In the genomic region with DNA sequence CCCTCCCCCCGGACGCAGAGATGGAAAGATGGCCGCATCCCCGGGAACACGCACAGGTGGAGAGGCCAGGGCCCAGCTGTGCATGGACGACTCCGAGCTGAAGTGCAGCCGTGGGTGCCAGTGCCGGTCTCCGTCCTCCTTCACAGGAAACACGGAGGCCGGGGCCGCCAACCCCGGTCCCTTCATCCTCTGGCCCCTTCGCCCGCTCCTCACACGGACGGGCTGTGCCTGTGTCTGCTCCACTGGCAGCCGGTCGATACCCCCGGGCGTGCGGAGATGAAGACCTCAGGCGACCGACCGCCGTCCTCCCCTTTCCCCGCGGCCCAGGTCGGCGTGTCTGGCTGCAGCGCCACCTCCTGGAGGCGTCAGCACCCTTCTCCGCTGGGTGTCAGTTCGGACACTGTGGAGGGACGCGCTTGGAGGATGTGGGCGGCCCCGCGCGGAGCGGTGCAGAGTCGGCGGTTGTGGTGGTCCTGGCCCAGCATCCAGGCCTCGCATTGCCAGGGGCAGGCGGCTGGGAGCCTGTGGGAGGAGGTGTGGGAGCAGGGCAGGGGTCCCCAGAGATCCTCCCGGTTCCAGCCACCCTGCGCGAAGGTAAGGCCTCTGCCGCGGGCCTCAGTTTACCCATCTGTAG, we compare ENCODE assay signal across 1 cellular context.
TF ChIP-seq lines count a peak whose summit lies in the region.

No MANE protein-coding gene starts in this region.

TF ChIP-seq in HEK293, 187 proteins besides CTCF, POLR2A, EP300 and RAD21 (continued from another document and continues in another):
- TF ChIP-seq, protein P1, sequence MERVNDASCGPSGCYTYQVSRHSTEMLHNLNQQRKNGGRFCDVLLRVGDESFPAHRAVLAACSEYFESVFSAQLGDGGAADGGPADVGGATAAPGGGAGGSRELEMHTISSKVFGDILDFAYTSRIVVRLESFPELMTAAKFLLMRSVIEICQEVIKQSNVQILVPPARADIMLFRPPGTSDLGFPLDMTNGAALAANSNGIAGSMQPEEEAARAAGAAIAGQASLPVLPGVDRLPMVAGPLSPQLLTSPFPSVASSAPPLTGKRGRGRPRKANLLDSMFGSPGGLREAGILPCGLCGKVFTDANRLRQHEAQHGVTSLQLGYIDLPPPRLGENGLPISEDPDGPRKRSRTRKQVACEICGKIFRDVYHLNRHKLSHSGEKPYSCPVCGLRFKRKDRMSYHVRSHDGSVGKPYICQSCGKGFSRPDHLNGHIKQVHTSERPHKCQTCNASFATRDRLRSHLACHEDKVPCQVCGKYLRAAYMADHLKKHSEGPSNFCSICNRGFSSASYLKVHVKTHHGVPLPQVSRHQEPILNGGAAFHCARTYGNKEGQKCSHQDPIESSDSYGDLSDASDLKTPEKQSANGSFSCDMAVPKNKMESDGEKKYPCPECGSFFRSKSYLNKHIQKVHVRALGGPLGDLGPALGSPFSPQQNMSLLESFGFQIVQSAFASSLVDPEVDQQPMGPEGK (tag by site-specific recombination; IDR thresholded peaks at IDR 0.05) = peak; percentile 92; the same call in 1 of the 2 replicates
- TF ChIP-seq ZEB2 (tag by site-specific recombination; IDR thresholded peaks at IDR 0.05) (peak; percentile 95), ZNF138 (tag by site-specific recombination; IDR thresholded peaks at IDR 0.05; ENCODE audit: borderline replicate concordance) (no peak), ZNF843 (tag by site-specific recombination; IDR thresholded peaks at IDR 0.05) (no peak; the same call in 1 of the 2 replicates), ZNF596 (tag by site-specific recombination; IDR thresholded peaks at IDR 0.05) (no peak), ZFP37 (tag by site-specific recombination; IDR thresholded peaks at IDR 0.05) (0 out of 2 replicates have a peak, but pooled peaks have one; percentile 78), ZNF335 (tag by site-specific recombination; conservative IDR thresholded peaks at IDR 0.05) (peak; percentile 92), ZNF621 (tag by site-specific recombination; IDR thresholded peaks at IDR 0.05) (no peak), ZNF664 (tag by site-specific recombination; IDR thresholded peaks at IDR 0.05) (no peak), YY1 (tag by site-specific recombination; IDR thresholded peaks at IDR 0.05) (peak; percentile 79; the same call in 1 of the 2 replicates), ZNF302 (tag by site-specific recombination; IDR thresholded peaks at IDR 0.05; ENCODE audit: low read depth) (no peak), BCL11A (tag by site-specific recombination; IDR thresholded peaks at IDR 0.05; ENCODE audit: low read depth) (peak; percentile 57; the same call in 1 of the 2 replicates), ZNF521 (tag by site-specific recombination; IDR thresholded peaks at IDR 0.05) (no peak), ZNF274 (IDR thresholded peaks at IDR 0.05; ENCODE audit: low read length) (no peak), ZNF274 (tag by site-specific recombination; IDR thresholded peaks at IDR 0.05; ENCODE audit: borderline replicate concordance) (no peak), KLF8 (tag by site-specific recombination; IDR thresholded peaks at IDR 0.05) (peak; percentile 36; the same call in 1 of the 2 replicates), SP7 (tag by site-specific recombination; IDR thresholded peaks at IDR 0.05) (peak; percentile 81), SALL2 (tag by site-specific recombination; IDR thresholded peaks at IDR 0.05; ENCODE audit: borderline replicate concordance) (no peak), MZF1 (tag by site-specific recombination; IDR thresholded peaks at IDR 0.05; ENCODE audit: borderline replicate concordance) (0 out of 2 replicates have a peak, but pooled peaks have one; percentile 52), ZNF558 (tag by site-specific recombination; IDR thresholded peaks at IDR 0.05) (no peak), KLF9 (tag by site-specific recombination; IDR thresholded peaks at IDR 0.05; ENCODE audit: low read depth) (peak; percentile 63), ZNF623 (tag by site-specific recombination; IDR thresholded peaks at IDR 0.05) (no peak), ZNF610 (tag by site-specific recombination; IDR thresholded peaks at IDR 0.05; ENCODE audit: borderline replicate concordance) (peak; percentile 54; the same call in 1 of the 2 replicates), OVOL3 (tag by site-specific recombination; IDR thresholded peaks at IDR 0.05) (no peak), ZNF19 (tag by site-specific recombination; IDR thresholded peaks at IDR 0.05; ENCODE audit: low read depth) (no peak), ZNF155 (tag by site-specific recombination; IDR thresholded peaks at IDR 0.05) (no peak), EGR2 (tag by site-specific recombination; IDR thresholded peaks at IDR 0.05; ENCODE audit: low read depth) (peak; percentile 75)
- TF ChIP-seq, protein P2, sequence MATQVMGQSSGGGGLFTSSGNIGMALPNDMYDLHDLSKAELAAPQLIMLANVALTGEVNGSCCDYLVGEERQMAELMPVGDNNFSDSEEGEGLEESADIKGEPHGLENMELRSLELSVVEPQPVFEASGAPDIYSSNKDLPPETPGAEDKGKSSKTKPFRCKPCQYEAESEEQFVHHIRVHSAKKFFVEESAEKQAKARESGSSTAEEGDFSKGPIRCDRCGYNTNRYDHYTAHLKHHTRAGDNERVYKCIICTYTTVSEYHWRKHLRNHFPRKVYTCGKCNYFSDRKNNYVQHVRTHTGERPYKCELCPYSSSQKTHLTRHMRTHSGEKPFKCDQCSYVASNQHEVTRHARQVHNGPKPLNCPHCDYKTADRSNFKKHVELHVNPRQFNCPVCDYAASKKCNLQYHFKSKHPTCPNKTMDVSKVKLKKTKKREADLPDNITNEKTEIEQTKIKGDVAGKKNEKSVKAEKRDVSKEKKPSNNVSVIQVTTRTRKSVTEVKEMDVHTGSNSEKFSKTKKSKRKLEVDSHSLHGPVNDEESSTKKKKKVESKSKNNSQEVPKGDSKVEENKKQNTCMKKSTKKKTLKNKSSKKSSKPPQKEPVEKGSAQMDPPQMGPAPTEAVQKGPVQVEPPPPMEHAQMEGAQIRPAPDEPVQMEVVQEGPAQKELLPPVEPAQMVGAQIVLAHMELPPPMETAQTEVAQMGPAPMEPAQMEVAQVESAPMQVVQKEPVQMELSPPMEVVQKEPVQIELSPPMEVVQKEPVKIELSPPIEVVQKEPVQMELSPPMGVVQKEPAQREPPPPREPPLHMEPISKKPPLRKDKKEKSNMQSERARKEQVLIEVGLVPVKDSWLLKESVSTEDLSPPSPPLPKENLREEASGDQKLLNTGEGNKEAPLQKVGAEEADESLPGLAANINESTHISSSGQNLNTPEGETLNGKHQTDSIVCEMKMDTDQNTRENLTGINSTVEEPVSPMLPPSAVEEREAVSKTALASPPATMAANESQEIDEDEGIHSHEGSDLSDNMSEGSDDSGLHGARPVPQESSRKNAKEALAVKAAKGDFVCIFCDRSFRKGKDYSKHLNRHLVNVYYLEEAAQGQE (tag by site-specific recombination; IDR thresholded peaks at IDR 0.05) = peak; percentile 52
- TF ChIP-seq, protein P3, sequence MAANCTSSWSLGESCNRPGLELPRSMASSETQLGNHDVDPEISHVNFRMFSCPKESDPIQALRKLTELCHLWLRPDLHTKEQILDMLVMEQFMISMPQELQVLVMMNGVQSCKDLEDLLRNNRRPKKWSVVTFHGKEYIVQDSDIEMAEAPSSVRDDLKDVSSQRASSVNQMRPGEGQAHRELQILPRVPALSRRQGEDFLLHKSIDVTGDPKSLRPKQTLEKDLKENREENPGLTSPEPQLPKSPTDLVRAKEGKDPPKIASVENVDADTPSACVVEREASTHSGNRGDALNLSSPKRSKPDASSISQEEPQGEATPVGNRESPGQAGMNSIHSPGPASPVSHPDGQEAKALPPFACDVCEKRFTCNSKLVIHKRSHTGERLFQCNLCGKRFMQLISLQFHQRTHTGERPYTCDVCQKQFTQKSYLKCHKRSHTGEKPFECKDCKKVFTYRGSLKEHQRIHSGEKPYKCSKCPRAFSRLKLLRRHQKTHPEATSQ (tag by site-specific recombination; IDR thresholded peaks at IDR 0.05) = 0 out of 2 replicates have a peak, but pooled peaks have one; percentile 35
- TF ChIP-seq, protein P4, sequence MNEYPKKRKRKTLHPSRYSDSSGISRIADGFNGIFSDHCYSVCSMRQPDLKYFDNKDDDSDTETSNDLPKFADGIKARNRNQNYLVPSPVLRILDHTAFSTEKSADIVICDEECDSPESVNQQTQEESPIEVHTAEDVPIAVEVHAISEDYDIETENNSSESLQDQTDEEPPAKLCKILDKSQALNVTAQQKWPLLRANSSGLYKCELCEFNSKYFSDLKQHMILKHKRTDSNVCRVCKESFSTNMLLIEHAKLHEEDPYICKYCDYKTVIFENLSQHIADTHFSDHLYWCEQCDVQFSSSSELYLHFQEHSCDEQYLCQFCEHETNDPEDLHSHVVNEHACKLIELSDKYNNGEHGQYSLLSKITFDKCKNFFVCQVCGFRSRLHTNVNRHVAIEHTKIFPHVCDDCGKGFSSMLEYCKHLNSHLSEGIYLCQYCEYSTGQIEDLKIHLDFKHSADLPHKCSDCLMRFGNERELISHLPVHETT (tag by site-specific recombination; IDR thresholded peaks at IDR 0.05) = peak; percentile 76
- TF ChIP-seq, protein P5, sequence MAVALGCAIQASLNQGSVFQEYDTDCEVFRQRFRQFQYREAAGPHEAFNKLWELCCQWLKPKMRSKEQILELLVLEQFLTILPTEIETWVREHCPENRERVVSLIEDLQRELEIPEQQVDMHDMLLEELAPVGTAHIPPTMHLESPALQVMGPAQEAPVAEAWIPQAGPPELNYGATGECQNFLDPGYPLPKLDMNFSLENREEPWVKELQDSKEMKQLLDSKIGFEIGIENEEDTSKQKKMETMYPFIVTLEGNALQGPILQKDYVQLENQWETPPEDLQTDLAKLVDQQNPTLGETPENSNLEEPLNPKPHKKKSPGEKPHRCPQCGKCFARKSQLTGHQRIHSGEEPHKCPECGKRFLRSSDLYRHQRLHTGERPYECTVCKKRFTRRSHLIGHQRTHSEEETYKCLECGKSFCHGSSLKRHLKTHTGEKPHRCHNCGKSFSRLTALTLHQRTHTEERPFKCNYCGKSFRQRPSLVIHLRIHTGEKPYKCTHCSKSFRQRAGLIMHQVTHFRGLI (tag by site-specific recombination; IDR thresholded peaks at IDR 0.05) = no peak
- TF ChIP-seq, protein P6, sequence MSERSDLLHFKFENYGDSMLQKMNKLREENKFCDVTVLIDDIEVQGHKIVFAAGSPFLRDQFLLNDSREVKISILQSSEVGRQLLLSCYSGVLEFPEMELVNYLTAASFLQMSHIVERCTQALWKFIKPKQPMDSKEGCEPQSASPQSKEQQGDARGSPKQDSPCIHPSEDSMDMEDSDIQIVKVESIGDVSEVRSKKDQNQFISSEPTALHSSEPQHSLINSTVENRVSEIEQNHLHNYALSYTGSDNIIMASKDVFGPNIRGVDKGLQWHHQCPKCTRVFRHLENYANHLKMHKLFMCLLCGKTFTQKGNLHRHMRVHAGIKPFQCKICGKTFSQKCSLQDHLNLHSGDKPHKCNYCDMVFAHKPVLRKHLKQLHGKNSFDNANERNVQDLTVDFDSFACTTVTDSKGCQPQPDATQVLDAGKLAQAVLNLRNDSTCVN (tag by site-specific recombination; optimal IDR thresholded peaks at IDR 0.05) = peak; percentile 88
- TF ChIP-seq, protein P7, sequence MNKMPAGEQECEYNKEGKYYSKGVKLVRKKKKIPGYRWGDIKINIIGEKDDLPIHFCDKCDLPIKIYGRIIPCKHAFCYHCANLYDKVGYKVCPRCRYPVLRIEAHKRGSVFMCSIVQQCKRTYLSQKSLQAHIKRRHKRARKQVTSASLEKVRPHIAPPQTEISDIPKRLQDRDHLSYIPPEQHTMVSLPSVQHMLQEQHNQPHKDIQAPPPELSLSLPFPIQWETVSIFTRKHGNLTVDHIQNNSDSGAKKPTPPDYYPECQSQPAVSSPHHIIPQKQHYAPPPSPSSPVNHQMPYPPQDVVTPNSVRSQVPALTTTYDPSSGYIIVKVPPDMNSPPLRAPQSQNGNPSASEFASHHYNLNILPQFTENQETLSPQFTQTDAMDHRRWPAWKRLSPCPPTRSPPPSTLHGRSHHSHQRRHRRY (tag by site-specific recombination; IDR thresholded peaks at IDR 0.05) = no peak
- TF ChIP-seq, protein P8, sequence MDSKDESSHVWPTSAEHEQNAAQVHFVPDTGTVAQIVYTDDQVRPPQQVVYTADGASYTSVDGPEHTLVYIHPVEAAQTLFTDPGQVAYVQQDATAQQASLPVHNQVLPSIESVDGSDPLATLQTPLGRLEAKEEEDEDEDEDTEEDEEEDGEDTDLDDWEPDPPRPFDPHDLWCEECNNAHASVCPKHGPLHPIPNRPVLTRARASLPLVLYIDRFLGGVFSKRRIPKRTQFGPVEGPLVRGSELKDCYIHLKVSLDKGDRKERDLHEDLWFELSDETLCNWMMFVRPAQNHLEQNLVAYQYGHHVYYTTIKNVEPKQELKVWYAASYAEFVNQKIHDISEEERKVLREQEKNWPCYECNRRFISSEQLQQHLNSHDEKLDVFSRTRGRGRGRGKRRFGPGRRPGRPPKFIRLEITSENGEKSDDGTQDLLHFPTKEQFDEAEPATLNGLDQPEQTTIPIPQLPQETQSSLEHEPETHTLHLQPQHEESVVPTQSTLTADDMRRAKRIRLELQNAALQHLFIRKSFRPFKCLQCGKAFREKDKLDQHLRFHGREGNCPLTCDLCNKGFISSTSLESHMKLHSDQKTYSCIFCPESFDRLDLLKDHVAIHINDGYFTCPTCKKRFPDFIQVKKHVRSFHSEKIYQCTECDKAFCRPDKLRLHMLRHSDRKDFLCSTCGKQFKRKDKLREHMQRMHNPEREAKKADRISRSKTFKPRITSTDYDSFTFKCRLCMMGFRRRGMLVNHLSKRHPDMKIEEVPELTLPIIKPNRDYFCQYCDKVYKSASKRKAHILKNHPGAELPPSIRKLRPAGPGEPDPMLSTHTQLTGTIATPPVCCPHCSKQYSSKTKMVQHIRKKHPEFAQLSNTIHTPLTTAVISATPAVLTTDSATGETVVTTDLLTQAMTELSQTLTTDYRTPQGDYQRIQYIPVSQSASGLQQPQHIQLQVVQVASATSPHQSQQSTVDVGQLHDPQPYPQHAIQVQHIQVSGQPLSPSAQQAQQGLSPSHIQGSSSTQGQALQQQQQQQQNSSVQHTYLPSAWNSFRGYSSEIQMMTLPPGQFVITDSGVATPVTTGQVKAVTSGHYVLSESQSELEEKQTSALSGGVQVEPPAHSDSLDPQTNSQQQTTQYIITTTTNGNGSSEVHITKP (tag by site-specific recombination; IDR thresholded peaks at IDR 0.05) = peak; percentile 87
- TF ChIP-seq, protein P9, sequence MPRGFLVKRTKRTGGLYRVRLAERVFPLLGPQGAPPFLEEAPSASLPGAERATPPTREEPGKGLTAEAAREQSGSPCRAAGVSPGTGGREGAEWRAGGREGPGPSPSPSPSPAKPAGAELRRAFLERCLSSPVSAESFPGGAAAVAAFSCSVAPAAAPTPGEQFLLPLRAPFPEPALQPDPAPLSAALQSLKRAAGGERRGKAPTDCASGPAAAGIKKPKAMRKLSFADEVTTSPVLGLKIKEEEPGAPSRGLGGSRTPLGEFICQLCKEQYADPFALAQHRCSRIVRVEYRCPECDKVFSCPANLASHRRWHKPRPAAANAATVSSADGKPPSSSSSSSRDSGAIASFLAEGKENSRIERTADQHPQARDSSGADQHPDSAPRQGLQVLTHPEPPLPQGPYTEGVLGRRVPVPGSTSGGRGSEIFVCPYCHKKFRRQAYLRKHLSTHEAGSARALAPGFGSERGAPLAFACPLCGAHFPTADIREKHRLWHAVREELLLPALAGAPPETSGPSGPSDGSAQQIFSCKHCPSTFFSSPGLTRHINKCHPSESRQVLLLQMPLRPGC (tag by site-specific recombination; IDR thresholded peaks at IDR 0.05) = no peak
